Comparison of ENCODE assay signal across 8 cellular contexts in genomic region chr2:149586063-149586462, GRCh38. TPM values are rescaled to one million over a fixed set of nuclear protein-coding genes. Genes with fewer than 3 reads are reported as not detected.
DNase-seq lines count a peak whose midpoint lies in the region; ATAC-seq, FAIRE-seq and TF ChIP-seq lines count a peak whose summit lies in the region.

No MANE protein-coding gene starts in this region.

- H3K27me3 Mint-ChIP-seq in endothelial cell (ENCODE audit: unreplicated experiment) = peaks cover 7% of the 10 kb centered on the region

- peak overlapping the region; percentile 89 for H3K4me2 ChIP-seq in PC-9

- TF ChIP-seq CTCF in PC-9 (conservative IDR thresholded peaks at IDR 0.05) (no peak), endothelial cell (IDR thresholded peaks at IDR 0.05; ENCODE audit: unreplicated experiment) (no peak), pancreas (IDR thresholded peaks at IDR 0.05) (no peak)

- H3K4me1 ChIP-seq in ES-I3 (ENCODE audit: insufficient read depth, low read length) (no peaks in the 10 kb centered on the region; the same call in 1 of the 2 replicates), PC-9 (replicated peaks; ENCODE audit: insufficient read depth) (peaks cover 16% of the 10 kb centered on the region), pancreas (peaks cover 18 to 48% (median 23%) of the 10 kb centered on the region in 3 donors)

- H3K27me3 ChIP-seq in PC-9 (ENCODE audit: insufficient read depth, low read depth) (no peaks in the 10 kb centered on the region), pancreas (no peaks in the 10 kb centered on the region)

- H3K27ac ChIP-seq in PC-9 (no peak overlapping the region), pancreas (peak overlapping the region in 1 of 4 donors; percentile 3)

- WGBS in pancreas, 2 donors = 52 to 62% methylated on average over 3 of the region's 3 CpGs

- CTCF ChIA-PET in PC-9 (lab: Charles Lee) = no interaction called here

- H3F3A ChIP-seq in PC-9 (ENCODE audit: insufficient read depth, low read depth) = no peaks in the 10 kb centered on the region

- H3K36me3 ChIP-seq in ES-I3 (ENCODE audit: insufficient read depth, low read length) (peaks cover 8% of the 10 kb centered on the region; the same call in 1 of the 2 replicates), PC-9 (ENCODE audit: low read depth) (peaks cover 25% of the 10 kb centered on the region), pancreas (peaks cover 0 to 11% (median 0%) of the 10 kb centered on the region in 3 donors)

- peak overlapping the region; percentile 86; the same call in 1 of the 2 replicates for H3K9ac ChIP-seq in ES-I3 (ENCODE audit: low read depth, low read length)

- ATAC-seq in pancreas = no peak
- no peak for ATAC-seq in HG02763 (IDR thresholded peaks at IDR 0.05; ENCODE audit: unreplicated experiment)

- POLR2A ChIA-PET in PC-9 (lab: Charles Lee; ENCODE audit: unreplicated experiment) = no interaction called here

- no peaks in the 10 kb centered on the region for H4K20me1 ChIP-seq in PC-9 (ENCODE audit: insufficient read depth)

- no peak overlapping the region for H2AFZ ChIP-seq in PC-9

- H3K9me3 Mint-ChIP-seq in endothelial cell (ENCODE audit: unreplicated experiment) = no peaks in the 10 kb centered on the region

- peak overlapping the region; percentile 99 for H3K4me3 ChIP-seq in PC-9
- H3K4me3 ChIP-seq in pancreas = peak overlapping the region in 3 of 4 donors; percentile 60 to 75 (median 73)

- peaks cover 2% of the 10 kb centered on the region for H3K36me3 Mint-ChIP-seq in endothelial cell (ENCODE audit: low read depth, unreplicated experiment)

- H3K9me2 ChIP-seq in PC-9 (ENCODE audit: insufficient read depth) = no peaks in the 10 kb centered on the region

- intact Hi-C loops in PC-9 (cut with micrococcal nuclease; ENCODE audit: unreplicated experiment) = no loop called here
- intact Hi-C loops in pancreas (cut with DNase I) = no loop called here

- DNase-seq in PC-9 (no peak), endothelial cell (ENCODE audit: low spot score) (no peak), pancreas (no peak), H4 (ENCODE audit: low spot score) (no peak)
- DNase-seq in NK-92 treated with Interleukin-12 subunit alpha and Interleukin-12 subunit beta, amount 100 ng/mL, for 24 hours (lab: John Stamatoyannopoulos, UW) = no peak
- no peak for DNase-seq in activated CD8-positive, alpha-beta memory T cell treated with anti-CD3 and anti-CD28 coated beads for 24 hours

- H3K9me3 ChIP-seq in ES-I3 (ENCODE audit: control insufficient read depth, insufficient read depth, low read length) = no peaks in the 10 kb centered on the region
- H3K9me3 ChIP-seq in PC-9 (ENCODE audit: insufficient read depth, low read depth) = no peaks in the 10 kb centered on the region
- no peaks in the 10 kb centered on the region for H3K9me3 ChIP-seq in pancreas

- H3K27ac Mint-ChIP-seq in endothelial cell (ENCODE audit: unreplicated experiment) = peak overlapping the region; percentile 61

- H3K79me2 ChIP-seq in PC-9 (ENCODE audit: low read depth) = peaks cover 47% of the 10 kb centered on the region

- H3K4me1 Mint-ChIP-seq in endothelial cell (ENCODE audit: unreplicated experiment) = peaks cover 21% of the 10 kb centered on the region

- BruUV-seq in PC-9 (replicated peaks; lab: Mats Ljungman, UMichigan) = no TSS peak

- H3K4me3 Mint-ChIP-seq in endothelial cell (ENCODE audit: unreplicated experiment) = peak overlapping the region; percentile 98

- no peak for FAIRE-seq in pancreas (lab: Jason Lieb, UNC)

RNA-seq across cellular contexts. Expression of gene MMADHC, which starts 1.5 kb away (rescaled TPM):
- total RNA-seq in PC-9 (2021) (112 and 135 TPM in 2 replicates), endothelial cell (ENCODE audit: unreplicated experiment) (86.0 TPM), pancreas (10 to 100 TPM; 44.5 to 68.0 (median 57.6) TPM)
- polyA plus RNA-seq in pancreas = 10 to 100 TPM; 20.1 to 49.1 TPM
- 258 and 263 TPM in 2 replicates for total RNA-seq in H4 (2014; rRNA removed; shearing (Covaris generic))
